9 cellular contexts compared by ENCODE assay signal in the genomic region with DNA sequence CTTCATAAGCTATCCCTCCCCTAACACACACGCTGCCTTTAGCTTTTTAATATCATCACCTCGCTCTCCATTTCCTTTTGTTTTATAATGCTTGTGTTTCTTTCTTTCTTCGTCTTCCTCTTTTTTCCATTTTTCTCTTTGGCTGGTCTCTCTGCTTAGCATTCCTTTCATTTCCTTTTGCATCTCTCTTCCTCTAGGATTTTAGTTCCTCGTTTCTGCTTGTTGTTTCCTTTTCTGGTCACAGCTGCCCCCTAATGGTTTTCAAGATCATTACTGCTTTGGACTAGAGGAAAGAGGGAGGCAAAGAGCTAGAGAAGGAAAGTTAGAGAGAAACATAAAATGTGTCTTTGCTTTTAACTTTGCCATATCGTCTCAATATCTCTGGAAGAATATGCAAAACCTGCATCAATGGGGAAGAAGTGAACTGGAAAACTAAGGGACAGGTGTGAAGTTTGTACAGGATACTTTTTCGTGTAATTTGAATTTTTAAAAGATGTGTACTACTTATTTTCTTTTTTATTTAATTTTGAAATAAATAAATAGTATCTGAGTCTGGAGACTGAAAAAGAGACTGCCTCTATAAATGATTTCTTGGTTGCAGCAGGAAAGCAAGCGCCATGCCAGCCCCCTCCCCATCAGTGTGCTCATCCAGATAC. TPM values are rescaled to one million over a fixed set of nuclear protein-coding genes. Genes with fewer than 3 reads are reported as not detected.
A peak's percentile ranks its signal among the peaks of the same experiment; 100 is the strongest.
DNase-seq lines count a peak whose midpoint lies in the region; ATAC-seq and TF ChIP-seq lines count a peak whose summit lies in the region.
"Had no signal": no experiment of that assay in that cellular context is flagged by ENCODE, and none has a peak within 500 bp of the region (broad histone marks: within the 10 kb centered on the region; RNA-seq: fewer than 3 reads in every experiment).

No MANE protein-coding gene starts in this region.

- H3K4me2 ChIP-seq in KMS-11: no peak overlapping the region

- no peaks in the 10 kb centered on the region for H3K27me3 ChIP-seq in KMS-11 (ENCODE audit: insufficient read depth, low read depth)
- H3K27me3 ChIP-seq in endodermal cell (ENCODE audit: control insufficient read depth, insufficient read depth, low read length, poor library complexity, severe bottlenecking): peaks cover 6% of the 10 kb centered on the region

- H3K4me1 ChIP-seq in KMS-11 (ENCODE audit: low read depth, poor library complexity, severe bottlenecking) (no peaks in the 10 kb centered on the region), endodermal cell (ENCODE audit: control insufficient read depth, insufficient read depth, low read length) (peaks cover 25% of the 10 kb centered on the region)

- no peak overlapping the region for H3K27ac Mint-ChIP-seq in endodermal cell
- no peak overlapping the region for H3K27ac Mint-ChIP-seq in naive B cell
- H3K27ac Mint-ChIP-seq: T-helper 1 cell treated with Interleukin-12 subunit alpha and Interleukin-12 subunit beta and Interleukin-4 antibody, amounts not matched to agents 30 μg/mL and 1 μg/mL, for 36 hours had no signal

- H3K36me3 ChIP-seq in KMS-11 (ENCODE audit: insufficient read depth) (no peaks in the 10 kb centered on the region), endodermal cell (ENCODE audit: control insufficient read depth, insufficient read depth, low read length) (no peaks in the 10 kb centered on the region)

- no peaks in the 10 kb centered on the region for H4K20me1 ChIP-seq in KMS-11 (ENCODE audit: insufficient read depth)

- WGBS in endodermal cell (ENCODE audit: insufficient coverage in 1 of 2, insufficient read length in 1 of 2), 2 experiments: 9 to 28% methylated on average over 5 to 6 of the region's 7 CpGs

- no peak overlapping the region for H3K4me3 Mint-ChIP-seq in endodermal cell
- H3K4me3 Mint-ChIP-seq in naive B cell: no peak overlapping the region
- H3K4me3 Mint-ChIP-seq: T-helper 1 cell treated with Interleukin-12 subunit alpha and Interleukin-12 subunit beta and Interleukin-4 antibody, amounts not matched to agents 30 μg/mL and 1 μg/mL, for 36 hours had no signal

- no peak overlapping the region for H3K4me3 ChIP-seq in KMS-11 (IDR thresholded peaks at IDR 0.05; ENCODE audit: insufficient read depth, low read depth, low read length)
- no peak overlapping the region for H3K4me3 ChIP-seq in endodermal cell (ENCODE audit: low read length)

- no peaks in the 10 kb centered on the region for H3K9me3 ChIP-seq in endodermal cell (ENCODE audit: control insufficient read depth, low read length)

- H3K79me2 ChIP-seq in KMS-11 (ENCODE audit: insufficient read depth, low read depth): no peaks in the 10 kb centered on the region

- H3K9ac ChIP-seq in KMS-11 (no peak overlapping the region), endodermal cell (ENCODE audit: extremely low read depth, low read length, poor library complexity, severe bottlenecking) (no peak overlapping the region)

- TF ChIP-seq CTCF in KMS-11 (conservative IDR thresholded peaks at IDR 0.05; ENCODE audit: low read depth, low read length) (peak; percentile 90), endodermal cell (conservative IDR thresholded peaks at IDR 0.05) (peak; percentile 86)

- DNase-seq in EH (ENCODE audit: low read depth): peak; percentile 82
- DNase-seq in OCI-M1 (lab: John Stamatoyannopoulos, UW): peak; percentile 70
- no peak for DNase-seq in endodermal cell
- peak; percentile 16 for DNase-seq in naive B cell
- no peak for DNase-seq in NK-92 (lab: John Stamatoyannopoulos, UW; ENCODE audit: unreplicated experiment)
- no peak for DNase-seq in stimulated activated naive CD8-positive, alpha-beta T cell treated with anti-CD3 and anti-CD28 coated beads, Interleukin-15, Interleukin-2, amounts not matched to agents 100 U/mL and 50 U/mL, for 24 hours

- H2AFZ ChIP-seq in KMS-11 (ENCODE audit: low read depth): peak overlapping the region; percentile 5

- H3K9me3 Mint-ChIP-seq in endodermal cell (no peaks in the 10 kb centered on the region), naive B cell (no peaks in the 10 kb centered on the region)
- H3K9me3 Mint-ChIP-seq: T-helper 1 cell treated with Interleukin-12 subunit alpha and Interleukin-12 subunit beta and Interleukin-4 antibody, amounts not matched to agents 30 μg/mL and 1 μg/mL, for 36 hours had no signal

- H3K27me3 Mint-ChIP-seq in endodermal cell (ENCODE audit: insufficient read depth) (peaks cover 3% of the 10 kb centered on the region), naive B cell (peaks cover 13 to 20% (median 14%) of the 10 kb centered on the region in 3 donors)

- no peak overlapping the region for H3K27ac ChIP-seq in KMS-11
- H3K27ac ChIP-seq in endodermal cell (ENCODE audit: low read depth, low read length): no peak overlapping the region

- ATAC-seq in naive B cell (ENCODE audit: low read depth in 2 of 2) (peak; percentile 34 to 47), GM19035 (IDR thresholded peaks at IDR 0.05; ENCODE audit: unreplicated experiment) (no peak)
- ATAC-seq in stimulated activated naive CD8-positive, alpha-beta T cell treated with anti-CD3 and anti-CD28 coated beads, Interleukin-15, Interleukin-2, amounts not matched to agents 100 U/mL and 50 U/mL, for 24 hours: no peak

- H3K4me1 Mint-ChIP-seq in endodermal cell: peaks cover 35% of the 10 kb centered on the region
- peaks cover 10 to 11% (median 10%) of the 10 kb centered on the region in 3 donors for H3K4me1 Mint-ChIP-seq in naive B cell

- H3K36me3 Mint-ChIP-seq in endodermal cell (ENCODE audit: low read depth): no peaks in the 10 kb centered on the region
- H3K36me3 Mint-ChIP-seq in naive B cell: no peaks in the 10 kb centered on the region

RNA-seq across cellular contexts. Expression of gene NRP2, which starts 6.3 kb away (rescaled TPM):
- total RNA-seq in endodermal cell: 10 to 100 TPM; 69.7 to 92.4 TPM
- 79.4 TPM for polyA plus RNA-seq in endodermal cell (2013, experiment 1 of 2)
- 80.4 TPM for polyA plus RNA-seq in endodermal cell (2013, experiment 2 of 2)
- polyA plus RNA-seq in naive B cell (ENCODE audit: low read depth in 6 of 6): 1 to 10 TPM in 4 of 6 donors, under 1 TPM in 2; 0.49 to 7.6 (median 2.0) TPM

Comparison
In these comparisons a context has a peak if more than half of its experiments do, and no peak if none do; other contexts are left out.
1. DNase-seq: peak in EH (single experiment), OCI-M1 (single experiment) and naive B cell (single experiment); none in endodermal cell (single experiment), NK-92 (single experiment) and stimulated activated naive CD8-positive, alpha-beta T cell treated with anti-CD3 and anti-CD28 coated beads, Interleukin-15, Interleukin-2, amounts not matched to agents 100 U/mL and 50 U/mL, for 24 hours (single experiment).
2. ATAC-seq: peak in naive B cell (2 of 2); none in GM19035 (single experiment) and stimulated activated naive CD8-positive, alpha-beta T cell treated with anti-CD3 and anti-CD28 coated beads, Interleukin-15, Interleukin-2, amounts not matched to agents 100 U/mL and 50 U/mL, for 24 hours (single experiment).